In the genomic region with DNA sequence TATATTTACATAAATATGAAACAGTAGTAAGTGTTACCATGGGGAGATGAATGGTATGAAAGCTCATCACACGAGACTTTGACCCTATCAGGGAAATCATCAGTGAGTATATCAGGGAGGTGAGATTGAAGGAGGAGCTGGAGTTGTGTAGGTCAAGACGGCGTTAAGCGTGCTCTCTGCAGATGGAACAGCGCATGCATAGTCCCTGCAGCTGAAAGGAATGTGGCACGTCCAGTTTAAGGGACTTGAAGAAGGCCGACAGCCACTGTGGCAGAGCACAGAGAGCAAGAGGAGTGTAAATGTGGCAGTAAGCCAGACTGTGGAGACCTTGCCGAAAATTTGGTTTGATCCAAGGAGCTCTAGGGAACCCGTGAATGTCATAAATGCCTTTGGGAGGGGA, we compare ENCODE assay signal across 25 cellular contexts. TPM values are rescaled to one million over a fixed set of nuclear protein-coding genes. Genes with fewer than 3 reads are reported as not detected.
A peak's percentile ranks its signal among the peaks of the same experiment; 100 is the strongest.
DNase-seq lines count a peak whose midpoint lies in the region; ATAC-seq, FAIRE-seq and TF ChIP-seq lines count a peak whose summit lies in the region.
"Had no signal": no experiment of that assay in that cellular context is flagged by ENCODE, and none has a peak within 500 bp of the region (broad histone marks: within the 10 kb centered on the region; RNA-seq: fewer than 3 reads in every experiment).

No MANE protein-coding gene starts in this region.

- H3K4me1 ChIP-seq in HepG2 (ENCODE audit: insufficient read depth, low read length) (no peaks in the 10 kb centered on the region), upper lobe of left lung (no peaks in the 10 kb centered on the region)
- H3K4me1 ChIP-seq: A549, neural progenitor cell, tibial nerve had no signal

- H4K20me1 ChIP-seq in HepG2 (ENCODE audit: insufficient read depth, low read length): no peaks in the 10 kb centered on the region

- H3K4me3 Mint-ChIP-seq in WTC11: no peak overlapping the region
- H3K4me3 Mint-ChIP-seq: activated naive CD4-positive, alpha-beta T cell treated with anti-CD3 and anti-CD28 coated beads, Interleukin-2, amount 10 ng/mL, durations not matched to agents 7 days and 5 days; dendritic cell treated with granulocyte-macrophage colony-stimulating factor and Interleukin-4, amounts not matched to agents 40 ng/mL and 50 ng/mL, for 4 days; neural progenitor cell; stimulated activated memory B cell treated with anti-CD40 and anti-IgM and Interleukin-4, amounts not matched to agents 10 μg/mL and 1 μg/mL and 100 μg/mL, for 72 hours had no signal

- H3K36me3 ChIP-seq in HepG2 (replicated peaks in 1 of 2; ENCODE audit: control insufficient read depth in 1 of 2, insufficient read depth in 2 of 2, low read length in 2 of 2) (no peaks in the 10 kb centered on the region), upper lobe of left lung (no peaks in the 10 kb centered on the region)
- H3K36me3 ChIP-seq: neural progenitor cell, tibial nerve had no signal

- FAIRE-seq in HepG2 (lab: Jason Lieb, UNC) (no peak), GM12891 (lab: Jason Lieb, UNC) (no peak)
- FAIRE-seq: A549, astrocyte had no signal

- peaks cover 8% of the 10 kb centered on the region; the same call in 1 of the 2 replicates for H3K9me3 Mint-ChIP-seq in WTC11
- H3K9me3 Mint-ChIP-seq: activated naive CD4-positive, alpha-beta T cell treated with anti-CD3 and anti-CD28 coated beads, Interleukin-2, amount 10 ng/mL, durations not matched to agents 7 days and 5 days; stimulated activated memory B cell treated with anti-CD40 and anti-IgM and Interleukin-4, amounts not matched to agents 10 μg/mL and 1 μg/mL and 100 μg/mL, for 72 hours had no signal

- TF ChIP-seq CTCF in WTC11 (IDR thresholded peaks at IDR 0.05) (no peak), HepG2 (CRISPR knock-in tag; IDR thresholded peaks at IDR 0.05) (no peak), upper lobe of left lung (IDR thresholded peaks at IDR 0.05) (no peak)

- TF ChIP-seq RAD21 in HepG2 (CRISPR knock-in tag; IDR thresholded peaks at IDR 0.05): no peak

- 0 out of 2 replicates have a peak overlapping the region, but pooled peaks have one; percentile 77 for H3K27ac Mint-ChIP-seq in WTC11
- H3K27ac Mint-ChIP-seq: activated naive CD4-positive, alpha-beta T cell treated with anti-CD3 and anti-CD28 coated beads, Interleukin-2, amount 10 ng/mL, durations not matched to agents 7 days and 5 days; dendritic cell treated with granulocyte-macrophage colony-stimulating factor and Interleukin-4, amounts not matched to agents 40 ng/mL and 50 ng/mL, for 4 days; neural progenitor cell; stimulated activated memory B cell treated with anti-CD40 and anti-IgM and Interleukin-4, amounts not matched to agents 10 μg/mL and 1 μg/mL and 100 μg/mL, for 72 hours had no signal

- TF ChIP-seq POLR2A in HepG2 (IDR thresholded peaks at IDR 0.05; ENCODE audit: insufficient read depth in 1 of 2, low read depth in 2 of 2, low read length in 2 of 2): no peak
- no peak for TF ChIP-seq POLR2A in upper lobe of left lung (IDR thresholded peaks at IDR 0.05)
- no peak for TF ChIP-seq POLR2A in GM12891 (IDR thresholded peaks at IDR 0.05; ENCODE audit: low read depth, low read length)

- ATAC-seq in WTC11: peak; percentile 16; the same call in 1 of the 2 replicates
- ATAC-seq in HepG2: no peak; the same call in 2 of the 3 replicates
- peak; percentile 63 to 91 for ATAC-seq in upper lobe of left lung (ENCODE audit: low FRiP score in 2 of 2)
- ATAC-seq: A549; SK-N-SH treated with all-trans-retinoic acid at 6 μM for 48 hours; stimulated activated memory B cell treated with anti-CD40 and anti-IgM and Interleukin-4, amounts not matched to agents 10 μg/mL and 1 μg/mL and 100 μg/mL, for 72 hours had no signal

- CTCF ChIA-PET in WTC11 (lab: Charles Lee) (interaction anchor here (1.1 to 1.3 kb wide), 2 partner anchors 106 to 370 kb away, joined by 4 read pairs; no protein-coding TSS in a partner anchor), HepG2 (lab: Yijun Ruan, JAX; ENCODE audit: low intra/inter-chr PET ratio, low total read pairs) (no interaction called here)

- H3K27me3 ChIP-seq in HepG2 (ENCODE audit: control insufficient read depth in 1 of 2, insufficient read depth in 2 of 2, low read length in 2 of 2) (no peaks in the 10 kb centered on the region), upper lobe of left lung (no peaks in the 10 kb centered on the region)
- H3K27me3 ChIP-seq: neural progenitor cell, tibial nerve had no signal

- H3K4me1 Mint-ChIP-seq in WTC11: peaks cover 31% of the 10 kb centered on the region
- H3K4me1 Mint-ChIP-seq: activated naive CD4-positive, alpha-beta T cell treated with anti-CD3 and anti-CD28 coated beads, Interleukin-2, amount 10 ng/mL, durations not matched to agents 7 days and 5 days; stimulated activated memory B cell treated with anti-CD40 and anti-IgM and Interleukin-4, amounts not matched to agents 10 μg/mL and 1 μg/mL and 100 μg/mL, for 72 hours had no signal

- H3K4me3 ChIP-seq in HepG2 (replicated peaks in 1 of 3; ENCODE audit: insufficient read depth in 1 of 3, low read depth in 2 of 3, low read length in 3 of 3) (no peak overlapping the region), upper lobe of left lung (no peak overlapping the region)
- H3K4me3 ChIP-seq: A549, neural progenitor cell, tibial nerve had no signal

- no peaks in the 10 kb centered on the region for H3K27me3 Mint-ChIP-seq in WTC11 (ENCODE audit: low read depth)
- H3K27me3 Mint-ChIP-seq: activated naive CD4-positive, alpha-beta T cell treated with anti-CD3 and anti-CD28 coated beads, Interleukin-2, amount 10 ng/mL, durations not matched to agents 7 days and 5 days; dendritic cell treated with granulocyte-macrophage colony-stimulating factor and Interleukin-4, amounts not matched to agents 40 ng/mL and 50 ng/mL, for 4 days; stimulated activated memory B cell treated with anti-CD40 and anti-IgM and Interleukin-4, amounts not matched to agents 10 μg/mL and 1 μg/mL and 100 μg/mL, for 72 hours had no signal

- H3K27ac ChIP-seq in HepG2 (ENCODE audit: extremely low read length, insufficient read depth, low read length) (no peak overlapping the region), upper lobe of left lung (no peak overlapping the region)
- H3K27ac ChIP-seq: A549, C4-2B, neural progenitor cell, tibial nerve had no signal

- no peak overlapping the region for H2AFZ ChIP-seq in HepG2 (ENCODE audit: low read length)
- H2AFZ ChIP-seq: neural progenitor cell had no signal

- no peak overlapping the region for H3K9ac ChIP-seq in HepG2 (ENCODE audit: insufficient read depth, low read depth, low read length)
- H3K9ac ChIP-seq: neural progenitor cell had no signal

- intact Hi-C loops in HepG2 (cut with micrococcal nuclease; ENCODE audit: unreplicated experiment): no loop called here

- in situ Hi-C loops in HepG2 (cut with HindIII; ENCODE audit: extremely low pct_ligation_motif_present, low pct_unique_long_range_greater_than_20kb): no loop called here

- peak; percentile 47 for DNase-seq in NCI-H748 (lab: John Stamatoyannopoulos, UW; ENCODE audit: unreplicated experiment)
- no peak for DNase-seq in NCI-H748 treated with DMSO at 0.1 percent for 48 hours (lab: John Stamatoyannopoulos, UW)
- DNase-seq in WTC11 (ENCODE audit: low spot score): no peak
- DNase-seq in HepG2 (ENCODE audit: low spot score): peak; percentile 1
- DNase-seq in upper lobe of left lung: peak in 1 of 2 donors; percentile 80
- DNase-seq in activated CD4-positive, alpha-beta T cell treated with anti-CD3 and anti-CD28 coated beads, Interleukin-2, amount 50 U/mL, for 1 hour: no peak
- no peak for DNase-seq in GM12891 (ENCODE audit: insufficient read length, low spot score)
- DNase-seq in iPS-NIHi11 (ENCODE audit: low spot score): no peak
- DNase-seq: activated CD4-positive, alpha-beta T cell treated with anti-CD3 and anti-CD28 coated beads, Interleukin-2, amount 50 U/mL, for 48 hours; activated naive CD4-positive, alpha-beta T cell treated with anti-CD3 and anti-CD28 coated beads, Interleukin-2, amount 10 ng/mL, durations not matched to agents 7 days and 5 days; activated T-cell treated with anti-CD3 and anti-CD28 coated beads, Interleukin-2, amount 50 U/mL, for 1 hour; DMS79; mesenchymal stem cell; NCI-H1694; retina had no signal

- no TSS peak for BruUV-seq in HepG2 (replicated peaks; lab: Mats Ljungman, UMichigan)

- WGBS in HepG2 (ENCODE audit: low lambda C conversion rate): 10% methylated on average over 9 of the region's 9 CpGs
- WGBS in upper lobe of left lung, 2 donors: 52 to 54% methylated on average over 9 of the region's 9 CpGs

- POLR2A ChIA-PET in WTC11 (lab: Charles Lee): no interaction called here
- POLR2A ChIA-PET in HepG2 (lab: Yijun Ruan, JAX): no interaction called here

- H3K36me3 Mint-ChIP-seq in WTC11: peaks cover 3% of the 10 kb centered on the region
- H3K36me3 Mint-ChIP-seq: activated naive CD4-positive, alpha-beta T cell treated with anti-CD3 and anti-CD28 coated beads, Interleukin-2, amount 10 ng/mL, durations not matched to agents 7 days and 5 days; neural progenitor cell; stimulated activated memory B cell treated with anti-CD40 and anti-IgM and Interleukin-4, amounts not matched to agents 10 μg/mL and 1 μg/mL and 100 μg/mL, for 72 hours had no signal

- TF ChIP-seq EP300 in HepG2 (IDR thresholded peaks at IDR 0.05; ENCODE audit: low read depth in 2 of 2, low read length in 2 of 2) (no peak), HepG2 (CRISPR knock-in tag; IDR thresholded peaks at IDR 0.05; ENCODE audit: borderline replicate concordance) (no peak), upper lobe of left lung (IDR thresholded peaks at IDR 0.05) (no peak)

- H3K79me2 ChIP-seq in HepG2 (ENCODE audit: insufficient read depth, low read length): no peaks in the 10 kb centered on the region

- H3K9me3 ChIP-seq in HepG2 (ENCODE audit: low read length): no peaks in the 10 kb centered on the region
- no peaks in the 10 kb centered on the region for H3K9me3 ChIP-seq in upper lobe of left lung
- H3K9me3 ChIP-seq: A549, tibial nerve had no signal

- no peak overlapping the region for H3K4me2 ChIP-seq in HepG2 (ENCODE audit: low read depth, low read length)
- H3K4me2 ChIP-seq: A549, neural progenitor cell had no signal

RNA-seq across cellular contexts. Expression of gene POU6F2, which starts 38.9 kb away (rescaled TPM):
- total RNA-seq in WTC11 (2021) (2.9 to 3.3 TPM (median 2.9 TPM) in 3 replicates), HepG2 (2016; rRNA removed; fragmentation: Illumina TruSeq; extraction: Trizol) (not detected in 2 replicates), upper lobe of left lung (1 to 10 TPM in 1 of 6 donors, under 1 TPM in 3, not detected in 2; under 0.01 to 1.4 (median 0.24) TPM)
- total RNA-seq in HepG2 (2016; cell fraction: cytosol; rRNA removed; fragmentation: Illumina TruSeq; extraction: Trizol; ENCODE audit: low read depth): not detected in 2 replicates
- not detected in 2 replicates for total RNA-seq in HepG2 (2016; cell fraction: insoluble cytoplasmic fraction; rRNA removed; fragmentation: Illumina TruSeq; extraction: Trizol)
- total RNA-seq in HepG2 (2016; cell fraction: membrane; rRNA removed; fragmentation: Illumina TruSeq; extraction: Trizol): not detected in 2 replicates
- total RNA-seq in HepG2 (2016; cell fraction: nucleus; rRNA removed; fragmentation: Illumina TruSeq; extraction: Trizol): not detected in 2 replicates
- polyA plus RNA-seq in HepG2 (2011; rRNA removed): not detected in 2 replicates
- not detected in 2 replicates for polyA plus RNA-seq in HepG2 (2011; cell fraction: cytosol; rRNA removed)
- 0.23 TPM in 1 of 2 replicates, not detected in the other for polyA plus RNA-seq in HepG2 (2011; cell fraction: nucleus; rRNA removed)
- not detected in 2 replicates for polyA plus RNA-seq in HepG2 (2012)
- not detected in 2 replicates for polyA plus RNA-seq in HepG2 (2016; cell fraction: cytosol; fragmentation: Illumina TruSeq; extraction: Trizol; ENCODE audit: low read depth)
- polyA plus RNA-seq in HepG2 (2016; cell fraction: insoluble cytoplasmic fraction; fragmentation: Illumina TruSeq; extraction: Trizol; ENCODE audit: low read depth): not detected in 2 replicates
- polyA plus RNA-seq in HepG2 (2016; cell fraction: membrane; fragmentation: Illumina TruSeq; extraction: Trizol; ENCODE audit: low read depth): not detected in 2 replicates
- polyA plus RNA-seq in HepG2 (2016; cell fraction: nucleus; fragmentation: Illumina TruSeq; extraction: Trizol; ENCODE audit: insufficient read depth, low read depth): not detected in 2 replicates
- polyA minus RNA-seq in HepG2 (2011; rRNA and poly(A)+ RNA removed; ENCODE audit: low replicate concordance): not detected in 2 replicates
- polyA minus RNA-seq in HepG2 (2011; cell fraction: cytosol; rRNA and poly(A)+ RNA removed): not detected in 2 replicates
- polyA minus RNA-seq in HepG2 (2011; cell fraction: nucleus; rRNA and poly(A)+ RNA removed): not detected in 2 replicates
- not detected for polyA plus RNA-seq in GM12891 (2012; ENCODE audit: low read depth, missing spikeins)
- total RNA-seq: LHCN-M2, NCI-H460 had no signal
- polyA plus RNA-seq: A549 had no signal

Comparison
In these comparisons a context has a peak if more than half of its experiments do, and no peak if none do; other contexts are left out.
1. DNase-seq: peak in NCI-H748 (single experiment) and HepG2 (single experiment); none in NCI-H748 treated with DMSO at 0.1 percent for 48 hours (single experiment), WTC11 (single experiment), activated CD4-positive, alpha-beta T cell treated with anti-CD3 and anti-CD28 coated beads, Interleukin-2, amount 50 U/mL, for 1 hour (single experiment), GM12891 (single experiment) and iPS-NIHi11 (single experiment).